ENCODE assay signal across 27 cellular contexts in genomic region chr11:256952-257737, GRCh38. TPM values are rescaled to one million over a fixed set of nuclear protein-coding genes. Genes with fewer than 3 reads are reported as not detected.
A peak's percentile ranks its signal among the peaks of the same experiment; 100 is the strongest.
DNase-seq lines count a peak whose midpoint lies in the region; ATAC-seq, FAIRE-seq and TF ChIP-seq lines count a peak whose summit lies in the region.
"Had no signal": no experiment of that assay in that cellular context is flagged by ENCODE, and none has a peak within 500 bp of the region (broad histone marks: within the 10 kb centered on the region; RNA-seq: fewer than 3 reads in every experiment).

No MANE protein-coding gene starts in this region.

- ATAC-seq in HepG2 (no peak), HG03342 (IDR thresholded peaks at IDR 0.05; ENCODE audit: unreplicated experiment) (no peak)
- no peak for ATAC-seq in stimulated activated effector memory CD8-positive, alpha-beta T cell treated with anti-CD3 and anti-CD28 coated beads, Interleukin-12 subunit alpha, Interleukin-12 subunit beta, amount 100 ng/mL, for 72 hours
- ATAC-seq: sciatic nerve had no signal

- POLR2A ChIA-PET in OCI-LY7 (lab: Charles Lee) (interaction anchor here (0.6 to 1.9 kb wide), 2 partner anchors 10 to 11 kb away, joined by 3 to 7 read pairs; no protein-coding TSS in a partner anchor), HepG2 (lab: Yijun Ruan, JAX) (no interaction called here)

- no peak overlapping the region for H3K27ac Mint-ChIP-seq in stimulated activated effector memory CD8-positive, alpha-beta T cell treated with anti-CD3 and anti-CD28 coated beads, Interleukin-12 subunit alpha, Interleukin-12 subunit beta, amount 100 ng/mL, for 72 hours
- H3K27ac Mint-ChIP-seq: activated CD4-positive, alpha-beta memory T cell treated with anti-CD3 and anti-CD28 coated beads, Interleukin-2, amount 10 ng/mL, durations not matched to agents 7 days and 5 days had no signal

- BruUV-seq in OCI-LY7 (replicated peaks; lab: Mats Ljungman, UMichigan) (no TSS peak), HepG2 (replicated peaks; lab: Mats Ljungman, UMichigan) (no TSS peak)

- in situ Hi-C loops in HepG2 (cut with HindIII; ENCODE audit: extremely low pct_ligation_motif_present, low pct_unique_long_range_greater_than_20kb), result no loop called here

- H3K4me3 Mint-ChIP-seq in stimulated activated effector memory CD8-positive, alpha-beta T cell treated with anti-CD3 and anti-CD28 coated beads, Interleukin-12 subunit alpha, Interleukin-12 subunit beta, amount 100 ng/mL, for 72 hours, result no peak overlapping the region
- H3K4me3 Mint-ChIP-seq: activated CD4-positive, alpha-beta memory T cell treated with anti-CD3 and anti-CD28 coated beads, Interleukin-2, amount 10 ng/mL, durations not matched to agents 7 days and 5 days had no signal

- H3K27ac ChIP-seq in HUES6 (ENCODE audit: low read depth, low read length) (no peak overlapping the region), OCI-LY7 (ENCODE audit: low read depth, low read length, poor library complexity, severe bottlenecking) (peak overlapping the region; percentile 25), HepG2 (ENCODE audit: extremely low read length, insufficient read depth, low read length) (no peak overlapping the region)
- H3K27ac ChIP-seq: breast epithelium, C4-2B, coronary artery, uterus had no signal

- WGBS in HepG2 (ENCODE audit: low lambda C conversion rate), result 25% methylated on average over 9 of the region's 14 CpGs

- H3K9ac ChIP-seq in HUES6 (ENCODE audit: low read length) (peak overlapping the region; percentile 5), HepG2 (ENCODE audit: insufficient read depth, low read depth, low read length) (no peak overlapping the region)

- CTCF ChIA-PET in OCI-LY7 (lab: Charles Lee; ENCODE audit: unreplicated experiment) (no interaction called here), HepG2 (lab: Yijun Ruan, JAX; ENCODE audit: low intra/inter-chr PET ratio, low total read pairs) (no interaction called here)

- no peak overlapping the region for H3K4me3 ChIP-seq in HUES6 (ENCODE audit: low read depth, low read length)
- H3K4me3 ChIP-seq in OCI-LY7 (ENCODE audit: low read depth, low read length, poor library complexity, severe bottlenecking), result no peak overlapping the region
- H3K4me3 ChIP-seq in HepG2 (replicated peaks in 1 of 3; ENCODE audit: insufficient read depth in 1 of 3, low read depth in 2 of 3, low read length in 3 of 3), result no peak overlapping the region
- H3K4me3 ChIP-seq: breast epithelium, coronary artery, Peyer's patch, uterus had no signal

- no peak for TF ChIP-seq RAD21 in HepG2 (CRISPR knock-in tag; IDR thresholded peaks at IDR 0.05)

- H3K27me3 ChIP-seq in HUES6 (ENCODE audit: control insufficient read depth, insufficient read depth, low read length) (no peaks in the 10 kb centered on the region), HepG2 (ENCODE audit: control insufficient read depth in 1 of 2, insufficient read depth in 2 of 2, low read length in 2 of 2) (peaks cover 0 to 7% of the 10 kb centered on the region in 2 experiments; a peak in 1 of 5 replicates)
- H3K27me3 ChIP-seq: breast epithelium, Peyer's patch, uterus had no signal

- no peak for FAIRE-seq in HepG2 (lab: Jason Lieb, UNC)
- FAIRE-seq: kidney had no signal

- no peak for TF ChIP-seq CTCF in OCI-LY7 (conservative IDR thresholded peaks at IDR 0.05; ENCODE audit: low read length)
- TF ChIP-seq CTCF in HepG2 (CRISPR knock-in tag; IDR thresholded peaks at IDR 0.05), result no peak

- H3K36me3 ChIP-seq in HUES6 (ENCODE audit: control insufficient read depth, insufficient read depth, low read length) (peaks cover 18% of the 10 kb centered on the region), OCI-LY7 (ENCODE audit: insufficient read depth, low read length) (peaks cover 18% of the 10 kb centered on the region), HepG2 (replicated peaks in 1 of 2; ENCODE audit: control insufficient read depth in 1 of 2, insufficient read depth in 2 of 2, low read length in 2 of 2) (peaks cover 10 to 14% of the 10 kb centered on the region in 2 experiments; a peak in 3 of 5 replicates)
- H3K36me3 ChIP-seq: breast epithelium, uterus had no signal

- H3K36me3 Mint-ChIP-seq in stimulated activated effector memory CD8-positive, alpha-beta T cell treated with anti-CD3 and anti-CD28 coated beads, Interleukin-12 subunit alpha, Interleukin-12 subunit beta, amount 100 ng/mL, for 72 hours, result peaks cover 21% of the 10 kb centered on the region

- H3K4me1 ChIP-seq in HUES6 (ENCODE audit: control insufficient read depth, insufficient read depth, low read length) (no peaks in the 10 kb centered on the region), OCI-LY7 (ENCODE audit: insufficient read depth, low read length, poor library complexity, severe bottlenecking) (peaks cover 31% of the 10 kb centered on the region), HepG2 (ENCODE audit: insufficient read depth, low read length) (peaks cover 8% of the 10 kb centered on the region; the same call in 1 of the 2 replicates)
- H3K4me1 ChIP-seq: breast epithelium, Peyer's patch, uterus had no signal

- H2AFZ ChIP-seq in OCI-LY7 (ENCODE audit: low read length), result no peak overlapping the region
- no peak overlapping the region for H2AFZ ChIP-seq in HepG2 (ENCODE audit: low read length)

- no peaks in the 10 kb centered on the region for H3K9me2 ChIP-seq in OCI-LY7 (ENCODE audit: insufficient read depth, low read length)

- intact Hi-C loops in OCI-LY7 (cut with micrococcal nuclease; ENCODE audit: unreplicated experiment), result loop anchor here (10.0 kb wide), 1 partner anchor 48 kb away; the partner anchor contains the start of gene IFITM2
- intact Hi-C loops in HepG2 (cut with micrococcal nuclease; ENCODE audit: unreplicated experiment), result no loop called here

- H3K4me2 ChIP-seq in OCI-LY7 (ENCODE audit: low read length) (peak overlapping the region; percentile 39), HepG2 (ENCODE audit: low read depth, low read length) (peak overlapping the region; percentile 35)

- TF ChIP-seq EP300 in HepG2 (IDR thresholded peaks at IDR 0.05; ENCODE audit: low read depth in 2 of 2, low read length in 2 of 2), result no peak
- TF ChIP-seq EP300 in HepG2 (CRISPR knock-in tag; IDR thresholded peaks at IDR 0.05; ENCODE audit: borderline replicate concordance), result no peak

- H3K79me2 ChIP-seq in OCI-LY7 (ENCODE audit: insufficient read depth, low read depth, low read length) (no peaks in the 10 kb centered on the region), HepG2 (ENCODE audit: insufficient read depth, low read length) (no peaks in the 10 kb centered on the region)

- no peaks in the 10 kb centered on the region for H3K4me1 Mint-ChIP-seq in stimulated activated effector memory CD8-positive, alpha-beta T cell treated with anti-CD3 and anti-CD28 coated beads, Interleukin-12 subunit alpha, Interleukin-12 subunit beta, amount 100 ng/mL, for 72 hours
- H3K4me1 Mint-ChIP-seq: activated CD4-positive, alpha-beta memory T cell treated with anti-CD3 and anti-CD28 coated beads, Interleukin-2, amount 10 ng/mL, durations not matched to agents 7 days and 5 days had no signal

- DNase-seq in GDM1 (lab: John Stamatoyannopoulos, UW) (peak; percentile 14), OCI-LY7 (ENCODE audit: low spot score) (peak; percentile 67), HepG2 (ENCODE audit: low spot score) (no peak), DMS53 treated with DMSO at 0.1 percent for 48 hours (lab: John Stamatoyannopoulos, UW; ENCODE audit: unreplicated experiment) (no peak)
- no peak for DNase-seq in stimulated activated CD4-positive, alpha-beta T cell treated with anti-CD3 and anti-CD28 coated beads, Interleukin-1b, Interleukin-23, amount 100 ng/mL, for 48 hours
- no peak for DNase-seq in stimulated activated effector memory CD8-positive, alpha-beta T cell treated with anti-CD3 and anti-CD28 coated beads, Interleukin-12 subunit alpha, Interleukin-12 subunit beta, amount 100 ng/mL, for 72 hours (ENCODE audit: low spot score in 2 of 2)
- DNase-seq: ACHN; activated CD4-positive, alpha-beta memory T cell treated with anti-CD3 and anti-CD28 coated beads, Interleukin-2, amount 10 ng/mL, durations not matched to agents 7 days and 5 days; Calu3; EL; kidney; NCI-H1092; NCI-H187 treated with DMSO at 0.1 percent for 48 hours; NCI-H2227 treated with DMSO at 0.1 percent for 48 hours; Peyer's patch; uterus had no signal

- no peaks in the 10 kb centered on the region for H4K20me1 ChIP-seq in OCI-LY7 (ENCODE audit: insufficient read depth, low read length)
- no peaks in the 10 kb centered on the region for H4K20me1 ChIP-seq in HepG2 (ENCODE audit: insufficient read depth, low read length)

- no peak for TF ChIP-seq POLR2A in HepG2 (IDR thresholded peaks at IDR 0.05; ENCODE audit: insufficient read depth in 1 of 2, low read depth in 2 of 2, low read length in 2 of 2)

- H3K9me3 ChIP-seq in HUES6 (ENCODE audit: control insufficient read depth, insufficient read depth, low read depth, low read length), result peaks cover 5% of the 10 kb centered on the region; the same call in 1 of the 2 replicates
- no peaks in the 10 kb centered on the region for H3K9me3 ChIP-seq in OCI-LY7 (ENCODE audit: low read length)
- H3K9me3 ChIP-seq in HepG2 (ENCODE audit: low read length), result no peaks in the 10 kb centered on the region
- H3K9me3 ChIP-seq: breast epithelium, Peyer's patch, uterus had no signal

- no peaks in the 10 kb centered on the region for H3K9me3 Mint-ChIP-seq in stimulated activated effector memory CD8-positive, alpha-beta T cell treated with anti-CD3 and anti-CD28 coated beads, Interleukin-12 subunit alpha, Interleukin-12 subunit beta, amount 100 ng/mL, for 72 hours
- H3K9me3 Mint-ChIP-seq: activated CD4-positive, alpha-beta memory T cell treated with anti-CD3 and anti-CD28 coated beads, Interleukin-2, amount 10 ng/mL, durations not matched to agents 7 days and 5 days had no signal

RNA-seq across cellular contexts. Expression of gene PSMD13, which starts 20.4 kb away (rescaled TPM):
- total RNA-seq in OCI-LY7 (2014; rRNA removed; shearing (Covaris generic)), result 146 and 156 TPM in 2 replicates
- 134 and 154 TPM in 2 replicates for total RNA-seq in OCI-LY7 (2022)
- total RNA-seq in HepG2 (2016; rRNA removed; fragmentation: Illumina TruSeq; extraction: Trizol), result 117 and 172 TPM in 2 replicates
- 23.5 and 27.8 TPM in 2 replicates for total RNA-seq in HepG2 (2016; cell fraction: cytosol; rRNA removed; fragmentation: Illumina TruSeq; extraction: Trizol; ENCODE audit: low read depth)
- 119 and 174 TPM in 2 replicates for total RNA-seq in HepG2 (2016; cell fraction: insoluble cytoplasmic fraction; rRNA removed; fragmentation: Illumina TruSeq; extraction: Trizol)
- 34.7 and 39.6 TPM in 2 replicates for total RNA-seq in HepG2 (2016; cell fraction: membrane; rRNA removed; fragmentation: Illumina TruSeq; extraction: Trizol)
- total RNA-seq in HepG2 (2016; cell fraction: nucleus; rRNA removed; fragmentation: Illumina TruSeq; extraction: Trizol), result 57.8 and 58.4 TPM in 2 replicates
- polyA plus RNA-seq in HepG2 (2011; rRNA removed), result 78.5 and 83.0 TPM in 2 replicates
- polyA plus RNA-seq in HepG2 (2011; cell fraction: cytosol; rRNA removed), result 85.7 and 91.7 TPM in 2 replicates
- 55.6 and 67.0 TPM in 2 replicates for polyA plus RNA-seq in HepG2 (2011; cell fraction: nucleus; rRNA removed)
- polyA plus RNA-seq in HepG2 (2012), result 61.4 and 66.9 TPM in 2 replicates
- polyA plus RNA-seq in HepG2 (2016; cell fraction: cytosol; fragmentation: Illumina TruSeq; extraction: Trizol; ENCODE audit: low read depth), result 17.8 and 18.9 TPM in 2 replicates
- 134 and 147 TPM in 2 replicates for polyA plus RNA-seq in HepG2 (2016; cell fraction: insoluble cytoplasmic fraction; fragmentation: Illumina TruSeq; extraction: Trizol; ENCODE audit: low read depth)
- polyA plus RNA-seq in HepG2 (2016; cell fraction: membrane; fragmentation: Illumina TruSeq; extraction: Trizol; ENCODE audit: low read depth), result 24.1 and 26.8 TPM in 2 replicates
- polyA plus RNA-seq in HepG2 (2016; cell fraction: nucleus; fragmentation: Illumina TruSeq; extraction: Trizol; ENCODE audit: insufficient read depth, low read depth), result 102 and 107 TPM in 2 replicates
- polyA minus RNA-seq in HepG2 (2011; rRNA and poly(A)+ RNA removed; ENCODE audit: low replicate concordance), result 52.2 and 63.9 TPM in 2 replicates
- polyA minus RNA-seq in HepG2 (2011; cell fraction: cytosol; rRNA and poly(A)+ RNA removed), result 23.7 and 24.1 TPM in 2 replicates
- 29.9 and 34.1 TPM in 2 replicates for polyA minus RNA-seq in HepG2 (2011; cell fraction: nucleus; rRNA and poly(A)+ RNA removed)

RNA-seq across cellular contexts. Expression of gene SIRT3, which starts 21.0 kb away (rescaled TPM):
- total RNA-seq in OCI-LY7 (2014; rRNA removed; shearing (Covaris generic)), result 8.5 and 10.3 TPM in 2 replicates
- 18.5 and 21.0 TPM in 2 replicates for total RNA-seq in OCI-LY7 (2022)
- 12.9 and 15.1 TPM in 2 replicates for total RNA-seq in HepG2 (2016; rRNA removed; fragmentation: Illumina TruSeq; extraction: Trizol)
- total RNA-seq in HepG2 (2016; cell fraction: cytosol; rRNA removed; fragmentation: Illumina TruSeq; extraction: Trizol; ENCODE audit: low read depth), result 4.3 and 4.7 TPM in 2 replicates
- total RNA-seq in HepG2 (2016; cell fraction: insoluble cytoplasmic fraction; rRNA removed; fragmentation: Illumina TruSeq; extraction: Trizol), result 12.6 and 15.2 TPM in 2 replicates
- total RNA-seq in HepG2 (2016; cell fraction: membrane; rRNA removed; fragmentation: Illumina TruSeq; extraction: Trizol), result 7.0 and 8.3 TPM in 2 replicates
- 11.1 and 12.1 TPM in 2 replicates for total RNA-seq in HepG2 (2016; cell fraction: nucleus; rRNA removed; fragmentation: Illumina TruSeq; extraction: Trizol)
- polyA plus RNA-seq in HepG2 (2011; rRNA removed), result 18.2 and 19.0 TPM in 2 replicates
- polyA plus RNA-seq in HepG2 (2011; cell fraction: cytosol; rRNA removed), result 16.5 and 17.1 TPM in 2 replicates
- 39.8 and 57.2 TPM in 2 replicates for polyA plus RNA-seq in HepG2 (2011; cell fraction: nucleus; rRNA removed)
- polyA plus RNA-seq in HepG2 (2012), result 16.8 and 22.4 TPM in 2 replicates
- 3.1 TPM in 2 replicates for polyA plus RNA-seq in HepG2 (2016; cell fraction: cytosol; fragmentation: Illumina TruSeq; extraction: Trizol; ENCODE audit: low read depth)
- 15.2 and 18.2 TPM in 2 replicates for polyA plus RNA-seq in HepG2 (2016; cell fraction: insoluble cytoplasmic fraction; fragmentation: Illumina TruSeq; extraction: Trizol; ENCODE audit: low read depth)
- polyA plus RNA-seq in HepG2 (2016; cell fraction: membrane; fragmentation: Illumina TruSeq; extraction: Trizol; ENCODE audit: low read depth), result 6.2 and 6.5 TPM in 2 replicates
- polyA plus RNA-seq in HepG2 (2016; cell fraction: nucleus; fragmentation: Illumina TruSeq; extraction: Trizol; ENCODE audit: insufficient read depth, low read depth), result 43.9 and 44.8 TPM in 2 replicates
- polyA minus RNA-seq in HepG2 (2011; rRNA and poly(A)+ RNA removed; ENCODE audit: low replicate concordance), result 12.3 and 25.8 TPM in 2 replicates
- polyA minus RNA-seq in HepG2 (2011; cell fraction: cytosol; rRNA and poly(A)+ RNA removed), result 6.1 and 7.0 TPM in 2 replicates
- polyA minus RNA-seq in HepG2 (2011; cell fraction: nucleus; rRNA and poly(A)+ RNA removed), result 15.4 and 20.0 TPM in 2 replicates

RNA-seq across cellular contexts. Expression of gene NLRP6, which starts 21.1 kb away (rescaled TPM):
- total RNA-seq in OCI-LY7 (2014; rRNA removed; shearing (Covaris generic)), result 0.25 and 0.39 TPM in 2 replicates
- 0.65 and 2.0 TPM in 2 replicates for total RNA-seq in OCI-LY7 (2022)
- total RNA-seq in HepG2 (2016; rRNA removed; fragmentation: Illumina TruSeq; extraction: Trizol), result not detected in 2 replicates
- not detected in 2 replicates for total RNA-seq in HepG2 (2016; cell fraction: cytosol; rRNA removed; fragmentation: Illumina TruSeq; extraction: Trizol; ENCODE audit: low read depth)
- not detected in 2 replicates for total RNA-seq in HepG2 (2016; cell fraction: insoluble cytoplasmic fraction; rRNA removed; fragmentation: Illumina TruSeq; extraction: Trizol)
- not detected in 2 replicates for total RNA-seq in HepG2 (2016; cell fraction: membrane; rRNA removed; fragmentation: Illumina TruSeq; extraction: Trizol)
- not detected in 2 replicates for total RNA-seq in HepG2 (2016; cell fraction: nucleus; rRNA removed; fragmentation: Illumina TruSeq; extraction: Trizol)
- not detected in 2 replicates for polyA plus RNA-seq in HepG2 (2011; rRNA removed)
- not detected in 2 replicates for polyA plus RNA-seq in HepG2 (2011; cell fraction: cytosol; rRNA removed)
- polyA plus RNA-seq in HepG2 (2011; cell fraction: nucleus; rRNA removed), result not detected in 2 replicates
- polyA plus RNA-seq in HepG2 (2012), result not detected in 2 replicates
- polyA plus RNA-seq in HepG2 (2016; cell fraction: cytosol; fragmentation: Illumina TruSeq; extraction: Trizol; ENCODE audit: low read depth), result not detected in 2 replicates
- not detected in 2 replicates for polyA plus RNA-seq in HepG2 (2016; cell fraction: insoluble cytoplasmic fraction; fragmentation: Illumina TruSeq; extraction: Trizol; ENCODE audit: low read depth)
- not detected in 2 replicates for polyA plus RNA-seq in HepG2 (2016; cell fraction: membrane; fragmentation: Illumina TruSeq; extraction: Trizol; ENCODE audit: low read depth)
- not detected in 2 replicates for polyA plus RNA-seq in HepG2 (2016; cell fraction: nucleus; fragmentation: Illumina TruSeq; extraction: Trizol; ENCODE audit: insufficient read depth, low read depth)
- not detected in 2 replicates for polyA minus RNA-seq in HepG2 (2011; rRNA and poly(A)+ RNA removed; ENCODE audit: low replicate concordance)
- not detected in 2 replicates for polyA minus RNA-seq in HepG2 (2011; cell fraction: cytosol; rRNA and poly(A)+ RNA removed)
- not detected in 2 replicates for polyA minus RNA-seq in HepG2 (2011; cell fraction: nucleus; rRNA and poly(A)+ RNA removed)
- total RNA-seq: Calu3, myocyte, osteoblast, temporal lobe had no signal

RNA-seq across cellular contexts. Expression of gene PGGHG, which starts 31.8 kb away (rescaled TPM):
- total RNA-seq in OCI-LY7 (2014; rRNA removed; shearing (Covaris generic)), result 6.3 and 7.0 TPM in 2 replicates
- total RNA-seq in OCI-LY7 (2022), result 0.93 and 1.2 TPM in 2 replicates
- total RNA-seq in HepG2 (2016; rRNA removed; fragmentation: Illumina TruSeq; extraction: Trizol), result 1.5 and 5.9 TPM in 2 replicates
- total RNA-seq in HepG2 (2016; cell fraction: cytosol; rRNA removed; fragmentation: Illumina TruSeq; extraction: Trizol; ENCODE audit: low read depth), result 0.51 and 0.79 TPM in 2 replicates
- total RNA-seq in HepG2 (2016; cell fraction: insoluble cytoplasmic fraction; rRNA removed; fragmentation: Illumina TruSeq; extraction: Trizol), result 1.7 and 6.0 TPM in 2 replicates
- total RNA-seq in HepG2 (2016; cell fraction: membrane; rRNA removed; fragmentation: Illumina TruSeq; extraction: Trizol), result 0.96 and 1.2 TPM in 2 replicates
- total RNA-seq in HepG2 (2016; cell fraction: nucleus; rRNA removed; fragmentation: Illumina TruSeq; extraction: Trizol), result 6.6 and 7.9 TPM in 2 replicates
- 14.8 and 17.4 TPM in 2 replicates for polyA plus RNA-seq in HepG2 (2011; rRNA removed)
- 2.8 and 4.0 TPM in 2 replicates for polyA plus RNA-seq in HepG2 (2011; cell fraction: cytosol; rRNA removed)
- polyA plus RNA-seq in HepG2 (2011; cell fraction: nucleus; rRNA removed), result 254 and 355 TPM in 2 replicates
- polyA plus RNA-seq in HepG2 (2012), result 11.4 and 16.7 TPM in 2 replicates
- 0.29 and 0.37 TPM in 2 replicates for polyA plus RNA-seq in HepG2 (2016; cell fraction: cytosol; fragmentation: Illumina TruSeq; extraction: Trizol; ENCODE audit: low read depth)
- 1.6 and 2.4 TPM in 2 replicates for polyA plus RNA-seq in HepG2 (2016; cell fraction: insoluble cytoplasmic fraction; fragmentation: Illumina TruSeq; extraction: Trizol; ENCODE audit: low read depth)
- polyA plus RNA-seq in HepG2 (2016; cell fraction: membrane; fragmentation: Illumina TruSeq; extraction: Trizol; ENCODE audit: low read depth), result 0.88 and 1.1 TPM in 2 replicates
- polyA plus RNA-seq in HepG2 (2016; cell fraction: nucleus; fragmentation: Illumina TruSeq; extraction: Trizol; ENCODE audit: insufficient read depth, low read depth), result 30.4 and 30.9 TPM in 2 replicates
- polyA minus RNA-seq in HepG2 (2011; rRNA and poly(A)+ RNA removed; ENCODE audit: low replicate concordance), result 2.9 and 7.7 TPM in 2 replicates
- 1.9 and 2.7 TPM in 2 replicates for polyA minus RNA-seq in HepG2 (2011; cell fraction: cytosol; rRNA and poly(A)+ RNA removed)
- polyA minus RNA-seq in HepG2 (2011; cell fraction: nucleus; rRNA and poly(A)+ RNA removed), result 13.7 and 13.8 TPM in 2 replicates

RNA-seq across cellular contexts. Expression of gene IFITM5, which starts 42.2 kb away (rescaled TPM):
- not detected in 2 replicates for total RNA-seq in OCI-LY7 (2014; rRNA removed; shearing (Covaris generic))
- total RNA-seq in OCI-LY7 (2022) (not detected in 2 replicates), HepG2 (2016; rRNA removed; fragmentation: Illumina TruSeq; extraction: Trizol) (not detected in 2 replicates)
- total RNA-seq in HepG2 (2016; cell fraction: cytosol; rRNA removed; fragmentation: Illumina TruSeq; extraction: Trizol; ENCODE audit: low read depth), result not detected in 2 replicates
- total RNA-seq in HepG2 (2016; cell fraction: insoluble cytoplasmic fraction; rRNA removed; fragmentation: Illumina TruSeq; extraction: Trizol), result not detected in 2 replicates
- not detected in 2 replicates for total RNA-seq in HepG2 (2016; cell fraction: membrane; rRNA removed; fragmentation: Illumina TruSeq; extraction: Trizol)
- total RNA-seq in HepG2 (2016; cell fraction: nucleus; rRNA removed; fragmentation: Illumina TruSeq; extraction: Trizol), result not detected in 2 replicates
- not detected in 2 replicates for polyA plus RNA-seq in HepG2 (2011; rRNA removed)
- not detected in 2 replicates for polyA plus RNA-seq in HepG2 (2011; cell fraction: cytosol; rRNA removed)
- not detected in 2 replicates for polyA plus RNA-seq in HepG2 (2011; cell fraction: nucleus; rRNA removed)
- polyA plus RNA-seq in HepG2 (2012), result not detected in 2 replicates
- polyA plus RNA-seq in HepG2 (2016; cell fraction: cytosol; fragmentation: Illumina TruSeq; extraction: Trizol; ENCODE audit: low read depth), result not detected in 2 replicates
- polyA plus RNA-seq in HepG2 (2016; cell fraction: insoluble cytoplasmic fraction; fragmentation: Illumina TruSeq; extraction: Trizol; ENCODE audit: low read depth), result not detected in 2 replicates
- polyA plus RNA-seq in HepG2 (2016; cell fraction: membrane; fragmentation: Illumina TruSeq; extraction: Trizol; ENCODE audit: low read depth), result not detected in 2 replicates
- not detected in 2 replicates for polyA plus RNA-seq in HepG2 (2016; cell fraction: nucleus; fragmentation: Illumina TruSeq; extraction: Trizol; ENCODE audit: insufficient read depth, low read depth)
- polyA minus RNA-seq in HepG2 (2011; rRNA and poly(A)+ RNA removed; ENCODE audit: low replicate concordance), result not detected in 2 replicates
- not detected in 2 replicates for polyA minus RNA-seq in HepG2 (2011; cell fraction: cytosol; rRNA and poly(A)+ RNA removed)
- polyA minus RNA-seq in HepG2 (2011; cell fraction: nucleus; rRNA and poly(A)+ RNA removed), result not detected in 2 replicates
- total RNA-seq: activated CD4-positive, alpha-beta memory T cell treated with anti-CD3 and anti-CD28 coated beads, Interleukin-2, amount 10 ng/mL, durations not matched to agents 7 days and 5 days; breast epithelium; Calu3; kidney; myocyte; osteoblast; Peyer's patch; sciatic nerve; SK-MEL-5; T-helper 2 cell treated with Interferon-gamma antibody and Interleukin-4, amounts not matched to agents 100 ng/mL and 5 ng/mL, for 36 hours; temporal lobe; uterus had no signal

Comparison
In these comparisons a context has a peak if more than half of its experiments do, and no peak if none do; other contexts are left out.
1. DNase-seq: peak in GDM1 (single experiment) and OCI-LY7 (single experiment); none in HepG2 (single experiment), DMS53 treated with DMSO at 0.1 percent for 48 hours (single experiment), stimulated activated CD4-positive, alpha-beta T cell treated with anti-CD3 and anti-CD28 coated beads, Interleukin-1b, Interleukin-23, amount 100 ng/mL, for 48 hours (single experiment) and stimulated activated effector memory CD8-positive, alpha-beta T cell treated with anti-CD3 and anti-CD28 coated beads, Interleukin-12 subunit alpha, Interleukin-12 subunit beta, amount 100 ng/mL, for 72 hours (0 of 2).